ENCODE assay signal across 11 cellular contexts in the genomic region with DNA sequence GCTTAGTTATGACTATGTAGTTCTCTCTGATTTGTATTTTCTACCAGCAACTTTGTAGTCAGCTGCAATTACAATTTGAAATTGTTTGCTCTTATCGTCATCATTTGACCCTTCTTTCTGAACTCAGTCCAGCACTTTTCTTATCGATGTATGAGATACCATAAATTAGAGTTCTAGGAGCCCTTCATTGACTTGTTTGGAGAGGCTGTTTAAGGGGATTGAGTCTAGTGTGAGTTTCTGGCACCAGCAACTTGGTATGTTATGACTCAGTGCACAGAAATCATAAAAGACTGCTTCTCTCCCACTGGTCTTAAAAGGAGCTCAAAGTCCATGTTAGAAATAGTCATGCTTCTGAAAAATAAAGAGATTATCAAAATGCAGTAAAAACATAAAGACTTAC.
DNase-seq lines count a peak whose midpoint lies in the region; ATAC-seq and TF ChIP-seq lines count a peak whose summit lies in the region.
"Had no signal": no experiment of that assay in that cellular context is flagged by ENCODE, and none has a peak within 500 bp of the region (broad histone marks: within the 10 kb centered on the region; RNA-seq: fewer than 3 reads in every experiment).

No MANE protein-coding gene starts in this region.

- H2AFZ ChIP-seq in neural progenitor cell (replicated peaks) (no peak overlapping the region), OCI-LY7 (ENCODE audit: low read length) (no peak overlapping the region)
- H2AFZ ChIP-seq: parathyroid adenoma had no signal

- no peak overlapping the region for H3K9ac ChIP-seq in endocrine pancreas (ENCODE audit: control insufficient read depth, insufficient read depth, low read length)
- no peak overlapping the region for H3K9ac ChIP-seq in neural progenitor cell
- H3K9ac ChIP-seq: parathyroid adenoma had no signal

- H3K27ac ChIP-seq in neural progenitor cell (no peak overlapping the region), OCI-LY7 (ENCODE audit: low read depth, low read length, poor library complexity, severe bottlenecking) (no peak overlapping the region)
- H3K27ac ChIP-seq: epithelial cell of prostate, parathyroid adenoma had no signal

- in situ Hi-C loops in Caki2 (cut with HindIII; ENCODE audit: low pct_unique_long_range_greater_than_20kb, low sequenced_read_pairs), result no loop called here

- H3K27me3 ChIP-seq in endocrine pancreas (ENCODE audit: control insufficient read depth, insufficient read depth, low read length) (no peaks in the 10 kb centered on the region), neural progenitor cell (no peaks in the 10 kb centered on the region)

- POLR2A ChIA-PET in OCI-LY7 (lab: Charles Lee), result no interaction called here

- H3K4me2 ChIP-seq in neural progenitor cell (no peak overlapping the region), OCI-LY7 (ENCODE audit: low read length) (no peak overlapping the region)

- H3K4me1 Mint-ChIP-seq in neural progenitor cell, result peaks cover 13% of the 10 kb centered on the region

- ATAC-seq in HG03196 (IDR thresholded peaks at IDR 0.05; ENCODE audit: unreplicated experiment), result no peak

- peak overlapping the region; percentile 14 for H3K4me3 ChIP-seq in endocrine pancreas (ENCODE audit: control insufficient read depth, insufficient read depth, low read length)
- H3K4me3 ChIP-seq in neural progenitor cell, result no peak overlapping the region
- H3K4me3 ChIP-seq in OCI-LY7 (ENCODE audit: low read depth, low read length, poor library complexity, severe bottlenecking), result no peak overlapping the region

- DNase-seq in Caki2 (ENCODE audit: low read depth), result peak; percentile 4
- peak; percentile 41 for DNase-seq in NCI-H146 treated with DMSO at 0.1 percent for 48 hours (lab: John Stamatoyannopoulos, UW; ENCODE audit: unreplicated experiment)
- DNase-seq in neural progenitor cell (ENCODE audit: low spot score), result no peak
- DNase-seq in OCI-LY7 (ENCODE audit: low spot score), result no peak
- no peak for DNase-seq in SIG-M5 treated with dmso at 0.1 percent for 504 hours (lab: John Stamatoyannopoulos, UW; ENCODE audit: unreplicated experiment)
- no peak for DNase-seq in KG1 (lab: John Stamatoyannopoulos, UW)
- DNase-seq: RPMI8226 had no signal

- H3K36me3 Mint-ChIP-seq in neural progenitor cell, result no peaks in the 10 kb centered on the region

- no TSS peak for BruUV-seq in OCI-LY7 (replicated peaks; lab: Mats Ljungman, UMichigan)

- peak overlapping the region; percentile 47 for H3K27ac Mint-ChIP-seq in neural progenitor cell

- H3K27me3 Mint-ChIP-seq in neural progenitor cell (ENCODE audit: insufficient read depth, low read depth), result peaks cover 3% of the 10 kb centered on the region

- H3K4me1 ChIP-seq in endocrine pancreas (ENCODE audit: control insufficient read depth, insufficient read depth, low read length) (peaks cover 21% of the 10 kb centered on the region), neural progenitor cell (peaks cover 22% of the 10 kb centered on the region), OCI-LY7 (ENCODE audit: insufficient read depth, low read length, poor library complexity, severe bottlenecking) (no peaks in the 10 kb centered on the region)

- no peaks in the 10 kb centered on the region for H3K36me3 ChIP-seq in endocrine pancreas (ENCODE audit: control insufficient read depth, insufficient read depth, low read length)
- H3K36me3 ChIP-seq in neural progenitor cell, result no peaks in the 10 kb centered on the region
- H3K36me3 ChIP-seq in OCI-LY7 (ENCODE audit: insufficient read depth, low read length), result no peaks in the 10 kb centered on the region

- H4K20me1 ChIP-seq in neural progenitor cell (ENCODE audit: low read depth) (no peaks in the 10 kb centered on the region), OCI-LY7 (ENCODE audit: insufficient read depth, low read length) (no peaks in the 10 kb centered on the region)

- H3K9me3 ChIP-seq in endocrine pancreas (ENCODE audit: control insufficient read depth, low read length), result no peaks in the 10 kb centered on the region
- H3K9me3 ChIP-seq in neural progenitor cell (ENCODE audit: low read depth), result no peaks in the 10 kb centered on the region
- H3K9me3 ChIP-seq in OCI-LY7 (ENCODE audit: low read length), result no peaks in the 10 kb centered on the region

- intact Hi-C loops in OCI-LY7 (cut with micrococcal nuclease; ENCODE audit: unreplicated experiment), result no loop called here

- no peaks in the 10 kb centered on the region for H3K9me3 Mint-ChIP-seq in neural progenitor cell

- TF ChIP-seq CTCF in neural progenitor cell (IDR thresholded peaks at IDR 0.05) (no peak), OCI-LY7 (conservative IDR thresholded peaks at IDR 0.05; ENCODE audit: low read length) (no peak)

- H3K79me2 ChIP-seq in neural progenitor cell (ENCODE audit: low read depth) (no peaks in the 10 kb centered on the region), OCI-LY7 (ENCODE audit: insufficient read depth, low read depth, low read length) (no peaks in the 10 kb centered on the region)
- H3K79me2 ChIP-seq: parathyroid adenoma had no signal

- no peaks in the 10 kb centered on the region for H3K9me2 ChIP-seq in OCI-LY7 (ENCODE audit: insufficient read depth, low read length)

- CTCF ChIA-PET in OCI-LY7 (lab: Charles Lee; ENCODE audit: unreplicated experiment), result no interaction called here

- H3F3A ChIP-seq in neural progenitor cell (ENCODE audit: low read depth), result no peaks in the 10 kb centered on the region

- no peak overlapping the region for H3K4me3 Mint-ChIP-seq in neural progenitor cell

Comparison
In these comparisons a context has a peak if more than half of its experiments do, and no peak if none do; other contexts are left out.
1. DNase-seq: peak in Caki2 (single experiment) and NCI-H146 treated with DMSO at 0.1 percent for 48 hours (single experiment); none in neural progenitor cell (single experiment), OCI-LY7 (single experiment), SIG-M5 treated with dmso at 0.1 percent for 504 hours (single experiment) and KG1 (single experiment).